ENCODE assay signal across 9 cellular contexts in genomic region chr19:19860756-19861390, GRCh38. TPM values are rescaled to one million over a fixed set of nuclear protein-coding genes. Genes with fewer than 3 reads are reported as not detected.
DNase-seq lines count a peak whose midpoint lies in the region; TF ChIP-seq lines count a peak whose summit lies in the region.
"Had no signal": no experiment of that assay in that cellular context is flagged by ENCODE, and none has a peak within 500 bp of the region (broad histone marks: within the 10 kb centered on the region; RNA-seq: fewer than 3 reads in every experiment).

No MANE protein-coding gene starts in this region.

- H3K4me1 Mint-ChIP-seq in neural crest cell (peaks cover 4% of the 10 kb centered on the region), chondrocyte (ENCODE audit: low read depth) (no peaks in the 10 kb centered on the region)

- H3K36me3 ChIP-seq in mammary epithelial cell (ENCODE audit: insufficient read depth, low read length), result no peaks in the 10 kb centered on the region
- H3K36me3 ChIP-seq: SJSA1 had no signal

- H3K9me3 ChIP-seq in mammary epithelial cell (replicated peaks; ENCODE audit: insufficient read depth, low read length), result no peaks in the 10 kb centered on the region

- CTCF ChIA-PET in mammary epithelial cell (lab: Charles Lee; ENCODE audit: low non-redundant PET), result no interaction called here

- no peaks in the 10 kb centered on the region for H3K27me3 Mint-ChIP-seq in neural crest cell (ENCODE audit: low read depth)
- H3K27me3 Mint-ChIP-seq in chondrocyte (ENCODE audit: low read depth), result no peaks in the 10 kb centered on the region

- no peaks in the 10 kb centered on the region for H3K27me3 ChIP-seq in mammary epithelial cell (ENCODE audit: insufficient read depth, low read length)
- no peaks in the 10 kb centered on the region for H3K27me3 ChIP-seq in dorsolateral prefrontal cortex
- H3K27me3 ChIP-seq: SJSA1 had no signal

- H4K20me1 ChIP-seq in mammary epithelial cell (ENCODE audit: insufficient read depth, low read length), result no peaks in the 10 kb centered on the region

- no peak overlapping the region for H3K4me2 ChIP-seq in mammary epithelial cell (ENCODE audit: insufficient read depth, low read depth, low read length)

- peaks cover 1% of the 10 kb centered on the region for H3K4me1 ChIP-seq in mammary epithelial cell (ENCODE audit: insufficient read depth, low read length)
- H3K4me1 ChIP-seq: SJSA1 had no signal

- DNase-seq in CD1c-positive myeloid dendritic cell (ENCODE audit: extremely low spot score) (peak; percentile 16), T-helper 9 cell (peak; percentile 39), mammary epithelial cell (no peak), neural crest cell (ENCODE audit: low read depth, low spot score) (no peak), NCI-H524 (lab: John Stamatoyannopoulos, UW) (no peak), chondrocyte (ENCODE audit: low spot score) (no peak), dorsolateral prefrontal cortex (no peak), NCI-H1105 treated with DMSO at 0.1 percent for 48 hours (lab: John Stamatoyannopoulos, UW) (no peak)

- peaks cover 13% of the 10 kb centered on the region for H3K36me3 Mint-ChIP-seq in neural crest cell (ENCODE audit: low read depth)
- peaks cover 6% of the 10 kb centered on the region for H3K36me3 Mint-ChIP-seq in chondrocyte (ENCODE audit: low read depth)

- TF ChIP-seq CTCF in mammary epithelial cell (conservative IDR thresholded peaks at IDR 0.05 in 1 of 2, IDR thresholded peaks at IDR 0.05 in 1 of 2; ENCODE audit: extremely low read depth in 1 of 2, insufficient read depth in 1 of 2, low read depth in 1 of 2, low read length in 2 of 2) (no peak), neural crest cell (conservative IDR thresholded peaks at IDR 0.05) (no peak), chondrocyte (IDR thresholded peaks at IDR 0.05) (no peak), dorsolateral prefrontal cortex (IDR thresholded peaks at IDR 0.05 in 54 of 56, conservative IDR thresholded peaks at IDR 0.05 in 2 of 56; ENCODE audit: low read depth in 1 of 56, partially characterized antibody in 56 of 56) (no peak)

- intact Hi-C loops in mammary epithelial cell (cut with micrococcal nuclease), result no loop called here
- intact Hi-C loops in dorsolateral prefrontal cortex (cut with DNase I), result no loop called here

- H3K4me3 ChIP-seq in mammary epithelial cell (replicated peaks in 1 of 3; ENCODE audit: insufficient read depth in 1 of 3, low read depth in 2 of 3, low read length in 3 of 3) (no peak overlapping the region), dorsolateral prefrontal cortex (peak overlapping the region in 6 of 59 donors; percentile 20 to 31 (median 27))
- H3K4me3 ChIP-seq: SJSA1 had no signal

- H2AFZ ChIP-seq in mammary epithelial cell (ENCODE audit: low read depth, low read length), result peak overlapping the region; percentile 69

- no TSS peak for BruUV-seq in mammary epithelial cell (replicated peaks; lab: Mats Ljungman, UMichigan)

- H3K9me3 Mint-ChIP-seq in neural crest cell (peaks cover 19% of the 10 kb centered on the region), chondrocyte (ENCODE audit: low read depth) (peaks cover 34% of the 10 kb centered on the region)

- H3K4me3 Mint-ChIP-seq in neural crest cell, result peak overlapping the region; percentile 62
- no peak overlapping the region for H3K4me3 Mint-ChIP-seq in chondrocyte (ENCODE audit: unreplicated experiment)

- H3K79me2 ChIP-seq in mammary epithelial cell (ENCODE audit: insufficient read depth, low read length), result no peaks in the 10 kb centered on the region

- H3K27ac ChIP-seq in mammary epithelial cell (ENCODE audit: insufficient read depth, low read depth, low read length) (no peak overlapping the region), dorsolateral prefrontal cortex (no peak overlapping the region)
- H3K27ac ChIP-seq: SJSA1 had no signal

- H3K27ac Mint-ChIP-seq in neural crest cell (ENCODE audit: unreplicated experiment) (no peak overlapping the region), chondrocyte (ENCODE audit: unreplicated experiment) (no peak overlapping the region)

- dilution Hi-C loops in mammary epithelial cell (cut with HindIII; ENCODE audit: low sequenced_read_pairs), result no loop called here

- H3K9ac ChIP-seq in mammary epithelial cell (ENCODE audit: insufficient read depth, low read length), result no peak overlapping the region

- WGBS in mammary epithelial cell (ENCODE audit: low coverage, missing lambda C conversion rate), result 13% methylated on average over 10 of the region's 29 CpGs

- in situ Hi-C loops in mammary epithelial cell (cut with MboI; ENCODE audit: low sequenced_read_pairs in 2 of 2), result no loop called here

RNA-seq across cellular contexts. Expression of gene ZNF253, which starts 4.8 kb away (rescaled TPM):
- total RNA-seq in mammary epithelial cell, result 10 to 100 TPM in 1 of 2 donors, 1 to 10 TPM in 1; 5.6 to 11.5 TPM
- 0.88 TPM for polyA plus RNA-seq in mammary epithelial cell
- polyA minus RNA-seq in mammary epithelial cell, result 0.67 TPM
- 37.9 and 41.1 TPM in 2 replicates for total RNA-seq in neural crest cell
- total RNA-seq in chondrocyte, result 6.1 to 9.3 TPM (median 7.6 TPM) in 3 replicates
- 10 to 100 TPM; 14.3 to 34.6 (median 21.3) TPM for total RNA-seq in dorsolateral prefrontal cortex

RNA-seq across cellular contexts. Expression of gene ZNF506, which starts 39.3 kb away (rescaled TPM):
- total RNA-seq in mammary epithelial cell (10 to 100 TPM in 1 of 2 donors, 1 to 10 TPM in 1; 9.9 to 20.7 TPM), neural crest cell (3.7 and 5.0 TPM in 2 replicates), chondrocyte (6.8 to 10.8 TPM (median 8.1 TPM) in 3 replicates), dorsolateral prefrontal cortex (10 to 100 TPM; 25.9 to 56.3 (median 37.0) TPM)
- polyA plus RNA-seq in mammary epithelial cell, result 2.3 TPM
- polyA minus RNA-seq in mammary epithelial cell, result 21.8 TPM

RNA-seq across cellular contexts. Expression of gene ZNF93, which starts 39.9 kb away (rescaled TPM):
- 10 to 100 TPM in 1 of 2 donors, 1 to 10 TPM in 1; 6.4 to 16.8 TPM for total RNA-seq in mammary epithelial cell
- 1.4 TPM for polyA plus RNA-seq in mammary epithelial cell
- polyA minus RNA-seq in mammary epithelial cell, result not detected
- total RNA-seq in neural crest cell, result 32.6 and 36.0 TPM in 2 replicates
- total RNA-seq in chondrocyte, result 6.1 to 10.0 TPM (median 7.2 TPM) in 3 replicates
- total RNA-seq in dorsolateral prefrontal cortex, result 1 to 10 TPM; 1.4 to 8.7 (median 3.6) TPM

Comparison
In these comparisons a context has a peak if more than half of its experiments do, and no peak if none do; other contexts are left out.
1. DNase-seq: peak in CD1c-positive myeloid dendritic cell (single experiment) and T-helper 9 cell (single experiment); none in mammary epithelial cell (single experiment), neural crest cell (single experiment), NCI-H524 (0 of 2), chondrocyte (single experiment), dorsolateral prefrontal cortex (0 of 10) and NCI-H1105 treated with DMSO at 0.1 percent for 48 hours (single experiment).